Comparison of ENCODE assay signal across 8 cellular contexts in genomic region chr10:63767512-63767911, GRCh38.
DNase-seq lines count a peak whose midpoint lies in the region; ATAC-seq and TF ChIP-seq lines count a peak whose summit lies in the region.

No MANE protein-coding gene starts in this region.

- H3K4me1 Mint-ChIP-seq in naive thymus-derived CD8-positive, alpha-beta T cell = no peaks in the 10 kb centered on the region

- intact Hi-C loops in stomach (cut with DNase I; ENCODE audit: low total_unique reads) = no loop called here

- no peaks in the 10 kb centered on the region for H3K79me2 ChIP-seq in MM.1S (ENCODE audit: low read length)
- H3K79me2 ChIP-seq in neural cell (replicated peaks; ENCODE audit: insufficient read depth, low read length) = no peaks in the 10 kb centered on the region

- H3K9ac ChIP-seq in MM.1S (ENCODE audit: low read length) (no peak overlapping the region), neural cell (ENCODE audit: low read length) (no peak overlapping the region)

- H3K27me3 ChIP-seq in MM.1S (replicated peaks; ENCODE audit: insufficient read depth, low read length) = no peaks in the 10 kb centered on the region
- no peaks in the 10 kb centered on the region for H3K27me3 ChIP-seq in neural cell (ENCODE audit: insufficient read depth, low read depth, low read length)
- H3K27me3 ChIP-seq in stomach = no peaks in the 10 kb centered on the region
- H3K27me3 ChIP-seq in Peyer's patch = no peaks in the 10 kb centered on the region

- POLR2A ChIA-PET in naive thymus-derived CD8-positive, alpha-beta T cell (lab: Charles Lee) = no interaction called here

- no peaks in the 10 kb centered on the region for H3K9me3 Mint-ChIP-seq in naive thymus-derived CD8-positive, alpha-beta T cell

- H3K36me3 Mint-ChIP-seq in naive thymus-derived CD8-positive, alpha-beta T cell = no peaks in the 10 kb centered on the region

- no peaks in the 10 kb centered on the region for H4K20me1 ChIP-seq in MM.1S (ENCODE audit: insufficient read depth, low read length)
- H4K20me1 ChIP-seq in neural cell (ENCODE audit: insufficient read depth) = no peaks in the 10 kb centered on the region

- WGBS in stomach, 5 donors = 48 to 63% (median 54%) methylated on average over 2 of the region's 2 CpGs

- H2AFZ ChIP-seq in MM.1S (ENCODE audit: low read length) = no peak overlapping the region
- no peak overlapping the region for H2AFZ ChIP-seq in neural cell (ENCODE audit: low read depth, low read length)

- no peak for ATAC-seq in naive thymus-derived CD8-positive, alpha-beta T cell

- H3K4me1 ChIP-seq in MM.1S (ENCODE audit: low read length) (no peaks in the 10 kb centered on the region), stomach (peaks cover 0 to 13% (median 5%) of the 10 kb centered on the region in 4 donors), Peyer's patch (no peaks in the 10 kb centered on the region)

- no peaks in the 10 kb centered on the region for H3K9me3 ChIP-seq in MM.1S (replicated peaks; ENCODE audit: insufficient read depth, low read length)
- H3K9me3 ChIP-seq in neural cell (ENCODE audit: low read length) = no peaks in the 10 kb centered on the region
- H3K9me3 ChIP-seq in stomach = no peaks in the 10 kb centered on the region
- no peaks in the 10 kb centered on the region for H3K9me3 ChIP-seq in Peyer's patch

- no peak overlapping the region for H3K27ac ChIP-seq in MM.1S (ENCODE audit: low read length)
- H3K27ac ChIP-seq in caudate nucleus (ENCODE audit: low read depth, low read length) = peak overlapping the region; percentile 68
- no peak overlapping the region for H3K27ac ChIP-seq in neural cell (ENCODE audit: low read length)
- no peak overlapping the region for H3K27ac ChIP-seq in stomach
- no peak overlapping the region for H3K27ac ChIP-seq in Peyer's patch

- H3F3A ChIP-seq in MM.1S (ENCODE audit: insufficient read depth, low read length) (no peaks in the 10 kb centered on the region), neural cell (ENCODE audit: insufficient read depth, low read length, poor library complexity, severe bottlenecking) (no peaks in the 10 kb centered on the region)

- DNase-seq in DMS114 treated with DMSO at 0.1 percent for 48 hours (lab: John Stamatoyannopoulos, UW; ENCODE audit: unreplicated experiment) (peak; percentile 38), MM.1S (no peak), caudate nucleus (lab: John Stamatoyannopoulos, UW) (peak in 1 of 61 donors; percentile 12), stomach (no peak), NCI-H146 (lab: John Stamatoyannopoulos, UW) (no peak), Peyer's patch (no peak)
- no peak for DNase-seq in naive thymus-derived CD8-positive, alpha-beta T cell

- TF ChIP-seq EP300 in neural cell (conservative IDR thresholded peaks at IDR 0.05; ENCODE audit: poor library complexity, severe bottlenecking) = no peak
- TF ChIP-seq EP300 in stomach (IDR thresholded peaks at IDR 0.05) = no peak

- peaks cover 0 to 23% (median 1%) of the 10 kb centered on the region in 5 donors for H3K27me3 Mint-ChIP-seq in naive thymus-derived CD8-positive, alpha-beta T cell

- no peak overlapping the region for H3K4me3 Mint-ChIP-seq in naive thymus-derived CD8-positive, alpha-beta T cell

- TF ChIP-seq CTCF in MM.1S (IDR thresholded peaks at IDR 0.05; ENCODE audit: low read length) (peak; percentile 41), neural cell (IDR thresholded peaks at IDR 0.05; ENCODE audit: poor library complexity, severe bottlenecking) (peak; percentile 24), stomach (IDR thresholded peaks at IDR 0.05) (peak in 2 of 7 experiments; percentile 19 to 29), Peyer's patch (IDR thresholded peaks at IDR 0.05) (peak in 2 of 6 experiments; percentile 17 to 37)

- no peak overlapping the region for H3K27ac Mint-ChIP-seq in naive thymus-derived CD8-positive, alpha-beta T cell

- H3K36me3 ChIP-seq in MM.1S (replicated peaks; ENCODE audit: insufficient read depth, low read length) = no peaks in the 10 kb centered on the region
- H3K36me3 ChIP-seq in neural cell (ENCODE audit: insufficient read depth, low read length) = no peaks in the 10 kb centered on the region
- no peaks in the 10 kb centered on the region for H3K36me3 ChIP-seq in stomach
- H3K36me3 ChIP-seq in Peyer's patch = no peaks in the 10 kb centered on the region

- H3K9me2 ChIP-seq in MM.1S (replicated peaks; ENCODE audit: insufficient read depth, low read length) (no peaks in the 10 kb centered on the region), neural cell (ENCODE audit: insufficient read depth, low read length) (no peaks in the 10 kb centered on the region)

- H3K4me2 ChIP-seq in MM.1S (ENCODE audit: low read depth, low read length) = no peak overlapping the region
- no peak overlapping the region for H3K4me2 ChIP-seq in neural cell (ENCODE audit: low read length)

- no peak overlapping the region for H3K4me3 ChIP-seq in MM.1S (ENCODE audit: low read length)
- no peak overlapping the region for H3K4me3 ChIP-seq in neural cell (ENCODE audit: low read length)
- H3K4me3 ChIP-seq in stomach = no peak overlapping the region
- no peak overlapping the region for H3K4me3 ChIP-seq in Peyer's patch

- TF ChIP-seq POLR2A in stomach (IDR thresholded peaks at IDR 0.05) (no peak), Peyer's patch (IDR thresholded peaks at IDR 0.05) (no peak)

- TF ChIP-seq RAD21 in neural cell (conservative IDR thresholded peaks at IDR 0.05) = no peak

TF ChIP-seq in neural cell, 6 proteins besides CTCF, POLR2A, EP300 and RAD21:
- no peak for TF ChIP-seq POLR2AphosphoS5 (IDR thresholded peaks at IDR 0.05)
- no peak for TF ChIP-seq EZH2 (IDR thresholded peaks at IDR 0.05; ENCODE audit: borderline replicate concordance, insufficient read depth, low read length, poor library complexity, severe bottlenecking)
- TF ChIP-seq MXI1 (conservative IDR thresholded peaks at IDR 0.05; ENCODE audit: poor library complexity, severe bottlenecking) = no peak
